In the genomic region with DNA sequence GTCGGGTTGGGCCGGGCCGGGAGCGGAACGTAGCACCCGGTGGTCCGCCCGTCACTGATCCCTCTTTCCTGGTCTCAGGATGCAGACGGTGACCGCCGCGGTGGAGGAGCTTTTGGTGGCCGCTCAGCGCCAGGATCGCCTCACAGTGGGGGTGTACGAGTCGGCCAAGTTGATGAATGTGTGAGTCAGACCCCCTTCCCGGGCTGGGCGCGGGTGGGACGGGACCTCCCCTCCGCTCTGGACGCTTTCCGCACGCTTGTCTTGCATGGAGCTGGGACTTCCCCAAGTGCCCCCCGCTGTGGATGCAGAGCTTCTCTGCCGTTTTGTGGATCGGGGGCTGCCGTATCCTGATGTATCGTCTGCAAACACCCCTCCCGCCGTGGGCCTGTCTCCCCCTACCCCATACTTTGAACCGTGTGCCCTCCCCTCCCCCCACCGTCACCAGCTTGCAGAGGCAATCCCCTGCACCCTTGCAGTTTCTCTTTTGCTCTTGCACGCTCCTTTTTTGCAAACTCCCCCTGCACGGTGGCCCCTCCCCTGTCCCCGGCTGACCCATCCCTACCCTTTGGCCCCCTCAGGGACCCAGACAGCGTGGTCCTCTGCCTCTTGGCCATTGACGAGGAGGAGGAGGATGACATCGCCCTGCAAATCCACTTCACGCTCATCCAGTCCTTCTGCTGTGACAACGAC, we compare ENCODE assay signal across 8 cellular contexts. TPM values are rescaled to one million over a fixed set of nuclear protein-coding genes. Genes with fewer than 3 reads are reported as not detected.
DNase-seq lines count a peak whose midpoint lies in the region; ATAC-seq, FAIRE-seq and TF ChIP-seq lines count a peak whose summit lies in the region.

No MANE protein-coding gene starts in this region.

- H4K20me1 ChIP-seq in SK-N-SH (ENCODE audit: insufficient read depth) (peaks cover 31% of the 10 kb centered on the region), hepatocyte (ENCODE audit: insufficient read depth, poor library complexity, severe bottlenecking) (peaks cover 17% of the 10 kb centered on the region)

- 0% methylated on average over 7 of the region's 42 CpGs for whole genome bisulfite sequencing in SK-N-SH (ENCODE audit: low lambda C conversion rate)
- 0 to 1% (median 1%) methylated on average over 35 to 42 of the region's 42 CpGs for WGBS in adipose tissue, 3 donors
- WGBS in hepatocyte (ENCODE audit: low lambda C conversion rate, missing lambda C conversion rate), result under 1% methylated on average over 26 of the region's 42 CpGs

- H3K9me2 ChIP-seq in SK-N-SH (no peaks in the 10 kb centered on the region), hepatocyte (replicated peaks; ENCODE audit: insufficient read depth) (no peaks in the 10 kb centered on the region)

- H3K36me3 ChIP-seq in SK-N-SH (replicated peaks in 1 of 2; ENCODE audit: control insufficient read depth in 1 of 2, insufficient read depth in 2 of 2, low read length in 1 of 2), result peaks cover 0 to 5% of the 10 kb centered on the region in 2 experiments
- H3K36me3 ChIP-seq in hepatocyte (replicated peaks; ENCODE audit: insufficient read depth, low read depth), result no peaks in the 10 kb centered on the region
- peaks cover 0 to 8% (median 0%) of the 10 kb centered on the region in 3 donors for H3K36me3 ChIP-seq in skeletal muscle tissue (ENCODE audit: control insufficient read depth in 3 of 3, insufficient read depth in 3 of 3, low read length in 3 of 3)

- H3K9ac ChIP-seq in SK-N-SH (peak overlapping the region; percentile 97), skeletal muscle tissue (ENCODE audit: low read depth in 1 of 3, low read length in 3 of 3) (peak overlapping the region; percentile 97 to 99 (median 98))

- FAIRE-seq in D721Med (lab: Jason Lieb, UNC), result no peak

- no peak for TF ChIP-seq CTCF in SK-N-SH (IDR thresholded peaks at IDR 0.05)
- no peak for TF ChIP-seq CTCF in hepatocyte (IDR thresholded peaks at IDR 0.05; ENCODE audit: poor library complexity)
- TF ChIP-seq CTCF in D721Med (IDR thresholded peaks at IDR 0.05; ENCODE audit: insufficient read depth, missing control alignments), result no peak

- H2AFZ ChIP-seq in SK-N-SH (ENCODE audit: low read depth) (no peak overlapping the region), hepatocyte (no peak overlapping the region)

- H3K9me3 ChIP-seq in SK-N-SH (no peaks in the 10 kb centered on the region), hepatocyte (ENCODE audit: low read depth) (no peaks in the 10 kb centered on the region), skeletal muscle tissue (ENCODE audit: control insufficient read depth in 3 of 3, low read length in 3 of 3) (no peaks in the 10 kb centered on the region)

- peaks cover 6 to 27% of the 10 kb centered on the region in 2 experiments; a peak in 1 of 4 replicates for H3K4me1 ChIP-seq in SK-N-SH (ENCODE audit: control insufficient read depth in 1 of 2, insufficient read depth in 2 of 2, low read depth in 1 of 2, low read length in 1 of 2)
- peaks cover 20% of the 10 kb centered on the region for H3K4me1 ChIP-seq in hepatocyte (ENCODE audit: insufficient read depth)
- H3K4me1 ChIP-seq in skeletal muscle tissue (ENCODE audit: control insufficient read depth in 3 of 3, insufficient read depth in 3 of 3, low read length in 3 of 3), result peaks cover 13 to 39% (median 36%) of the 10 kb centered on the region in 3 donors

- POLR2A ChIA-PET in SK-N-SH (lab: Yijun Ruan, JAX), result interaction anchor here (0.6 to 2.3 kb wide), 12 partner anchors 8 to 139 kb away, joined by 3 to 15 read pairs (median 5); a partner anchor contains a TSS

- H3K27me3 ChIP-seq in SK-N-SH (ENCODE audit: insufficient read depth) (no peaks in the 10 kb centered on the region), hepatocyte (no peaks in the 10 kb centered on the region), skeletal muscle tissue (ENCODE audit: control insufficient read depth in 3 of 3, insufficient read depth in 3 of 3, low read length in 3 of 3) (no peaks in the 10 kb centered on the region)

- H3K79me2 ChIP-seq in SK-N-SH (ENCODE audit: insufficient read depth), result peaks cover 45% of the 10 kb centered on the region
- H3K79me2 ChIP-seq in hepatocyte, result peaks cover 19% of the 10 kb centered on the region

- H3K27ac ChIP-seq in SK-N-SH (ENCODE audit: low read depth in 2 of 2, low read length in 1 of 2), result peak overlapping the region; percentile 44 to 88; a peak in 3 of 4 replicates
- H3K27ac ChIP-seq in adipose tissue (ENCODE audit: low read depth, low read length), result peak overlapping the region; percentile 87
- H3K27ac ChIP-seq in hepatocyte, result peak overlapping the region; percentile 77
- peak overlapping the region; percentile 95 for H3K27ac ChIP-seq in skeletal muscle tissue (ENCODE audit: low read depth, low read length)

- CTCF ChIA-PET in SK-N-SH (lab: Yijun Ruan, JAX), result interaction anchor here (0.7 to 21.1 kb wide), 14 partner anchors 12 to 161 kb away, joined by 3 to 309 read pairs (median 4); no protein-coding TSS in a partner anchor

- peak overlapping the region; percentile 92 for H3K4me2 ChIP-seq in SK-N-SH
- peak overlapping the region; percentile 85 for H3K4me2 ChIP-seq in hepatocyte

- H3K4me3 ChIP-seq in SK-N-SH (ENCODE audit: low read depth in 2 of 2, low read length in 1 of 2), result peak overlapping the region; percentile 67 to 100
- peak overlapping the region; percentile 54 for H3K4me3 ChIP-seq in hepatocyte
- H3K4me3 ChIP-seq in skeletal muscle tissue (ENCODE audit: low read length in 3 of 3), result peak overlapping the region; percentile 96 to 99 (median 99)

- no peak for TF ChIP-seq RAD21 in SK-N-SH (IDR thresholded peaks at IDR 0.05; ENCODE audit: low read length)

- ATAC-seq in HG02870 (IDR thresholded peaks at IDR 0.05; ENCODE audit: unreplicated experiment), result peak; percentile 7

- peaks cover 47% of the 10 kb centered on the region for H3F3A ChIP-seq in SK-N-SH (replicated peaks; ENCODE audit: insufficient read depth)

- peak; percentile 70 for DNase-seq in GM03348 (ENCODE audit: low spot score)
- peak; percentile 66 for DNase-seq in SK-N-SH
- peak; percentile 60 for DNase-seq in hepatocyte (ENCODE audit: low spot score)
- no peak for DNase-seq in D721Med (ENCODE audit: insufficient read length, low spot score)
- DNase-seq in iPS-NIHi11 (ENCODE audit: low spot score), result no peak

- TF ChIP-seq EP300 in SK-N-SH (IDR thresholded peaks at IDR 0.05; ENCODE audit: borderline replicate concordance in 1 of 2, low read depth in 1 of 2, low read length in 1 of 2), result no peak

TF ChIP-seq in SK-N-SH, 30 proteins besides CTCF, POLR2A, EP300 and RAD21:
- TF ChIP-seq GABPA (IDR thresholded peaks at IDR 0.05; ENCODE audit: low read depth) (0 out of 2 replicates have a peak, but pooled peaks have one; percentile 0), NFIC (IDR thresholded peaks at IDR 0.05; ENCODE audit: borderline replicate concordance) (no peak)

RNA-seq across cellular contexts. Expression of a gene that starts 0.7 kb away (rescaled TPM):
- polyA plus RNA-seq in SK-N-SH (2012; rRNA removed) (54.0 and 67.6 TPM in 2 replicates), adipose tissue (100 to 1,000 TPM in 2 of 3 donors, 10 to 100 TPM in 1; 97.2 to 938 (median 522) TPM), hepatocyte (229 and 299 TPM in 2 replicates)
- polyA plus RNA-seq in SK-N-SH (2012; cell fraction: cytosol; rRNA removed), result 29.6 and 31.6 TPM in 2 replicates
- 134 and 135 TPM in 2 replicates for polyA plus RNA-seq in SK-N-SH (2012; cell fraction: nucleus; rRNA removed)
- total RNA-seq in hepatocyte (126 and 129 TPM in 2 replicates), skeletal muscle tissue (5.7 TPM)

RNA-seq across cellular contexts. Expression of a gene that starts 19.8 kb away (rescaled TPM):
- polyA plus RNA-seq in SK-N-SH (2012; rRNA removed), result 106 and 116 TPM in 2 replicates
- 56.9 and 85.5 TPM in 2 replicates for polyA plus RNA-seq in SK-N-SH (2012; cell fraction: cytosol; rRNA removed)
- polyA plus RNA-seq in SK-N-SH (2012; cell fraction: nucleus; rRNA removed), result 122 and 126 TPM in 2 replicates
- polyA plus RNA-seq in adipose tissue, result 10 to 100 TPM in 2 of 3 donors, 1 to 10 TPM in 1; 6.9 to 23.0 (median 17.5) TPM
- 44.7 and 48.4 TPM in 2 replicates for total RNA-seq in hepatocyte
- polyA plus RNA-seq in hepatocyte, result 28.9 and 42.0 TPM in 2 replicates
- 52.7 TPM for total RNA-seq in skeletal muscle tissue

RNA-seq across cellular contexts. Expression of a gene that starts 49.2 kb away (rescaled TPM):
- polyA plus RNA-seq in SK-N-SH (2012; rRNA removed), result 76.0 and 76.9 TPM in 2 replicates
- 37.4 and 60.8 TPM in 2 replicates for polyA plus RNA-seq in SK-N-SH (2012; cell fraction: cytosol; rRNA removed)
- 58.5 and 81.6 TPM in 2 replicates for polyA plus RNA-seq in SK-N-SH (2012; cell fraction: nucleus; rRNA removed)
- polyA plus RNA-seq in adipose tissue, result 10 to 100 TPM; 69.4 to 96.4 (median 87.4) TPM
- total RNA-seq in hepatocyte, result 38.3 and 47.4 TPM in 2 replicates
- 188 and 213 TPM in 2 replicates for polyA plus RNA-seq in hepatocyte
- 29.7 TPM for total RNA-seq in skeletal muscle tissue

Comparison
In these comparisons a context has a peak if more than half of its experiments do, and no peak if none do; other contexts are left out.
1. DNase-seq: peak in GM03348 (single experiment), SK-N-SH (single experiment) and hepatocyte (single experiment); none in D721Med (single experiment) and iPS-NIHi11 (single experiment).
2. Peak in every context shown above with its lines, with median percentiles within 50 percentile points of each other: H3K27ac ChIP-seq and H3K4me3 ChIP-seq.